ENCODE assay signal across 12 cellular contexts in the genomic region with DNA sequence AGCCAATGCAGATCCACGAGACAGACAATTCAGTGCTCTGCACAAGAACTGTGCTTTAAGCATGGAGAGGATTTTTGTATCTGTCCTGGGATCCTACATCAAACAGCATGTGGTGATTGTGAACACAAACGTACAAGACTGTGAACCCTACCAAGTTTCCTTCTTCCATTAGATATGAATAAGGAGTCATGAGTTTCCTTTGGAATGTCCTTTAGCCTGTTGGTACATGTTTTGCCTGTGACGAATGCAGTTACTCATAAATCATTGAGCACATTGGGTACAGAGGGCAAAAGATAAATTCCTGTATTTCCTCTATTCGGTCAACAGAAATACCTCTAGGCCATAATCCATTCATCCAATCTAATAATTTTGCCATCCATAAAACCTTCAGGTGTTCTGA.
DNase-seq lines count a peak whose midpoint lies in the region; ATAC-seq and TF ChIP-seq lines count a peak whose summit lies in the region.
"Had no signal": no experiment of that assay in that cellular context is flagged by ENCODE, and none has a peak within 500 bp of the region (broad histone marks: within the 10 kb centered on the region; RNA-seq: fewer than 3 reads in every experiment).

No MANE protein-coding gene starts in this region.

- 0 out of 2 replicates have a peak, but pooled peaks cover 3% of the 10 kb centered on the region for H3F3A ChIP-seq in PC-9 (ENCODE audit: insufficient read depth, low read depth)

- H3K9me2 ChIP-seq in PC-9 (ENCODE audit: insufficient read depth), result no peaks in the 10 kb centered on the region

- intact Hi-C loops in PC-9 (cut with micrococcal nuclease; ENCODE audit: unreplicated experiment), result no loop called here

- no peaks in the 10 kb centered on the region for H3K36me3 Mint-ChIP-seq in mesothelial cell of epicardium
- H3K36me3 Mint-ChIP-seq: activated CD8-positive, alpha-beta memory T cell treated with anti-CD3 and anti-CD28 coated beads, Interleukin-2, amount 10 ng/mL, durations not matched to agents 7 days and 5 days had no signal

- no peak overlapping the region for H3K4me3 ChIP-seq in PC-9
- H3K4me3 ChIP-seq: gastrocnemius medialis had no signal

- H3K4me3 Mint-ChIP-seq in mesothelial cell of epicardium, result no peak overlapping the region
- H3K4me3 Mint-ChIP-seq: activated CD8-positive, alpha-beta memory T cell treated with anti-CD3 and anti-CD28 coated beads, Interleukin-2, amount 10 ng/mL, durations not matched to agents 7 days and 5 days; T-helper 2 cell treated with Interferon-gamma antibody and Interleukin-4, amounts not matched to agents 5 μg/mL and 100 μg/mL, for 36 hours had no signal

- POLR2A ChIA-PET in PC-9 (lab: Charles Lee; ENCODE audit: unreplicated experiment), result no interaction called here

- no TSS peak for BruUV-seq in PC-9 (replicated peaks; lab: Mats Ljungman, UMichigan)

- no peaks in the 10 kb centered on the region for H3K9me3 ChIP-seq in PC-9 (ENCODE audit: insufficient read depth, low read depth)
- H3K9me3 ChIP-seq: gastrocnemius medialis had no signal

- peak overlapping the region; percentile 63 for H3K27ac Mint-ChIP-seq in mesothelial cell of epicardium
- H3K27ac Mint-ChIP-seq: activated CD8-positive, alpha-beta memory T cell treated with anti-CD3 and anti-CD28 coated beads, Interleukin-2, amount 10 ng/mL, durations not matched to agents 7 days and 5 days; T-helper 2 cell treated with Interferon-gamma antibody and Interleukin-4, amounts not matched to agents 5 μg/mL and 100 μg/mL, for 36 hours had no signal

- H3K4me1 Mint-ChIP-seq in mesothelial cell of epicardium, result peaks cover 16% of the 10 kb centered on the region
- H3K4me1 Mint-ChIP-seq: activated CD8-positive, alpha-beta memory T cell treated with anti-CD3 and anti-CD28 coated beads, Interleukin-2, amount 10 ng/mL, durations not matched to agents 7 days and 5 days had no signal

- peak; percentile 83 for DNase-seq in A172 (ENCODE audit: low spot score)
- peak; percentile 20 to 94 for DNase-seq in PC-9
- DNase-seq in mesothelial cell of epicardium (ENCODE audit: low spot score in 2 of 2, unreplicated experiment in 2 of 2), result no peak
- DNase-seq in NCI-H82 (lab: John Stamatoyannopoulos, UW), result no peak
- no peak for DNase-seq in NCI-H748 treated with DMSO at 0.1 percent for 48 hours (lab: John Stamatoyannopoulos, UW)
- DNase-seq in activated CD4-positive, alpha-beta T cell treated with anti-CD3 and anti-CD28 coated beads, Interleukin-2, amount 50 U/mL, for 4 hours, result no peak
- DNase-seq in midbrain (lab: John Stamatoyannopoulos, UW), result no peak
- DNase-seq: activated CD8-positive, alpha-beta memory T cell treated with anti-CD3 and anti-CD28 coated beads, Interleukin-2, amount 10 ng/mL, durations not matched to agents 7 days and 5 days; gastrocnemius medialis; NCI-H1436 treated with DMSO at 0.1 percent for 48 hours had no signal

- H3K27ac ChIP-seq in PC-9, result peak overlapping the region; percentile 79
- H3K27ac ChIP-seq: gastrocnemius medialis had no signal

- H3K27me3 Mint-ChIP-seq in mesothelial cell of epicardium (ENCODE audit: low read depth), result no peaks in the 10 kb centered on the region
- H3K27me3 Mint-ChIP-seq: activated CD8-positive, alpha-beta memory T cell treated with anti-CD3 and anti-CD28 coated beads, Interleukin-2, amount 10 ng/mL, durations not matched to agents 7 days and 5 days had no signal

- CTCF ChIA-PET in PC-9 (lab: Charles Lee), result no interaction called here

- peak overlapping the region; percentile 32; the same call in 1 of the 2 replicates for H2AFZ ChIP-seq in PC-9

- peak overlapping the region; percentile 57 for H3K4me2 ChIP-seq in PC-9

- no peaks in the 10 kb centered on the region for H4K20me1 ChIP-seq in PC-9 (ENCODE audit: insufficient read depth)

- H3K36me3 ChIP-seq in PC-9 (ENCODE audit: low read depth), result no peaks in the 10 kb centered on the region
- H3K36me3 ChIP-seq: gastrocnemius medialis had no signal

- no peaks in the 10 kb centered on the region for H3K79me2 ChIP-seq in PC-9 (ENCODE audit: low read depth)

- peak; percentile 96 for ATAC-seq in esophagus mucosa
- ATAC-seq: activated CD8-positive, alpha-beta memory T cell treated with anti-CD3 and anti-CD28 coated beads, Interleukin-2, amount 10 ng/mL, durations not matched to agents 7 days and 5 days had no signal

- TF ChIP-seq CTCF in PC-9 (conservative IDR thresholded peaks at IDR 0.05) (no peak), mesothelial cell of epicardium (IDR thresholded peaks at IDR 0.05; ENCODE audit: unreplicated experiment) (no peak)

- no peaks in the 10 kb centered on the region for H3K9me3 Mint-ChIP-seq in mesothelial cell of epicardium
- H3K9me3 Mint-ChIP-seq: T-helper 2 cell treated with Interferon-gamma antibody and Interleukin-4, amounts not matched to agents 5 μg/mL and 100 μg/mL, for 36 hours had no signal

- H3K4me1 ChIP-seq in PC-9 (replicated peaks; ENCODE audit: insufficient read depth), result peaks cover 30% of the 10 kb centered on the region
- H3K4me1 ChIP-seq: gastrocnemius medialis had no signal

- H3K27me3 ChIP-seq in PC-9 (ENCODE audit: insufficient read depth, low read depth), result no peaks in the 10 kb centered on the region
- H3K27me3 ChIP-seq: gastrocnemius medialis had no signal

Comparison
In these comparisons a context has a peak if more than half of its experiments do, and no peak if none do; other contexts are left out.
1. DNase-seq: peak in A172 (single experiment) and PC-9 (2 of 2); none in mesothelial cell of epicardium (0 of 2), NCI-H82 (single experiment), NCI-H748 treated with DMSO at 0.1 percent for 48 hours (single experiment), activated CD4-positive, alpha-beta T cell treated with anti-CD3 and anti-CD28 coated beads, Interleukin-2, amount 50 U/mL, for 4 hours (0 of 2) and midbrain (single experiment).